8 cellular contexts compared by ENCODE assay signal in genomic region chr10:110495731-110496552, GRCh38. TPM values are rescaled to one million over a fixed set of nuclear protein-coding genes. Genes with fewer than 3 reads are reported as not detected.
DNase-seq lines count a peak whose midpoint lies in the region; ATAC-seq and TF ChIP-seq lines count a peak whose summit lies in the region.

No MANE protein-coding gene starts in this region.

- no peaks in the 10 kb centered on the region for H3K36me3 ChIP-seq in hepatocyte (replicated peaks; ENCODE audit: insufficient read depth, low read depth)
- H3K36me3 ChIP-seq in spleen: no peaks in the 10 kb centered on the region

- H3K9me3 ChIP-seq in hepatocyte (ENCODE audit: low read depth): no peaks in the 10 kb centered on the region
- H3K9me3 ChIP-seq in spleen: no peaks in the 10 kb centered on the region

- H3K27ac ChIP-seq in hepatocyte (peak overlapping the region; percentile 94), spleen (peak overlapping the region in 7 of 8 donors; percentile 88 to 95 (median 92))

- peak; percentile 22 for ATAC-seq in SK-N-SH treated with all-trans-retinoic acid at 6 μM for 48 hours

- H3K4me3 ChIP-seq in GM08714 (ENCODE audit: low read length) (peak overlapping the region; percentile 92; the same call in 1 of the 2 replicates), hepatocyte (no peak overlapping the region), spleen (peak overlapping the region; percentile 17 to 75 (median 66))

- peaks cover 16% of the 10 kb centered on the region for H3K27me3 ChIP-seq in hepatocyte
- H3K27me3 ChIP-seq in spleen (replicated peaks in 1 of 7): peaks cover 0 to 30% (median 0%) of the 10 kb centered on the region in 7 donors

- H3K9me2 ChIP-seq in hepatocyte (replicated peaks; ENCODE audit: insufficient read depth): no peaks in the 10 kb centered on the region

- peak overlapping the region; percentile 78 for H3K4me2 ChIP-seq in hepatocyte

- peaks cover 6% of the 10 kb centered on the region for H3K79me2 ChIP-seq in hepatocyte

- TF ChIP-seq CTCF in hepatocyte (IDR thresholded peaks at IDR 0.05; ENCODE audit: poor library complexity) (no peak), spleen (IDR thresholded peaks at IDR 0.05 in 8 of 11, conservative IDR thresholded peaks at IDR 0.05 in 3 of 11) (no peak)

- peak; percentile 80 for DNase-seq in amniotic epithelial cell (ENCODE audit: low read depth)
- peak; percentile 62 for DNase-seq in hepatocyte (ENCODE audit: low spot score)
- DNase-seq in spleen: peak; percentile 83
- no peak for DNase-seq in mucosa of gallbladder (ENCODE audit: low spot score)
- DNase-seq in NCI-H146 (lab: John Stamatoyannopoulos, UW): no peak
- DNase-seq in effector CD8-positive, alpha-beta T cell (lab: John Stamatoyannopoulos, UW): no peak

- H3K4me1 ChIP-seq in hepatocyte (ENCODE audit: insufficient read depth) (peaks cover 17% of the 10 kb centered on the region), spleen (peaks cover 21 to 60% (median 46%) of the 10 kb centered on the region in 6 donors)

- intact Hi-C loops in spleen (cut with DNase I; ENCODE audit: low total_unique reads): no loop called here

- TF ChIP-seq POLR2A in spleen (IDR thresholded peaks at IDR 0.05): no peak

- H4K20me1 ChIP-seq in hepatocyte (ENCODE audit: insufficient read depth, poor library complexity, severe bottlenecking): no peaks in the 10 kb centered on the region

- H2AFZ ChIP-seq in hepatocyte: no peak overlapping the region

- 44% methylated on average over 24 of the region's 25 CpGs for WGBS in hepatocyte (ENCODE audit: low lambda C conversion rate, missing lambda C conversion rate)
- WGBS in spleen, 5 donors: 55 to 69% (median 59%) methylated on average over 25 of the region's 25 CpGs

TF ChIP-seq in SK-N-SH treated with all-trans-retinoic acid at 6 μM for 48 hours, 23 proteins besides CTCF, POLR2A, EP300 and RAD21:
- no peak for TF ChIP-seq ESRRG (CRISPR knock-in tag; IDR thresholded peaks at IDR 0.05)
- peak; percentile 63; the same call in 1 of the 2 replicates for TF ChIP-seq PATZ1 (CRISPR knock-in tag; IDR thresholded peaks at IDR 0.05; ENCODE audit: borderline replicate concordance)
- no peak for TF ChIP-seq BACH2 (CRISPR knock-in tag; IDR thresholded peaks at IDR 0.05; ENCODE audit: borderline replicate concordance)
- no peak for TF ChIP-seq ZFP3 (CRISPR knock-in tag; IDR thresholded peaks at IDR 0.05)

RNA-seq across cellular contexts. Expression of gene DUSP5, which starts 1.8 kb away (rescaled TPM):
- 47.5 and 49.6 TPM in 2 replicates for total RNA-seq in hepatocyte
- 54.2 and 60.7 TPM in 2 replicates for polyA plus RNA-seq in hepatocyte
- total RNA-seq in spleen: 10 to 100 TPM; 17.2 to 71.8 (median 35.6) TPM
- 10 to 100 TPM in 2 of 3 donors, 1 to 10 TPM in 1; 9.7 to 17.2 (median 15.7) TPM for polyA plus RNA-seq in spleen
- total RNA-seq in mucosa of gallbladder: 15.9 TPM

Comparison
In these comparisons a context has a peak if more than half of its experiments do, and no peak if none do; other contexts are left out.
1. DNase-seq: peak in amniotic epithelial cell (single experiment), hepatocyte (single experiment) and spleen (single experiment); none in mucosa of gallbladder (single experiment), NCI-H146 (single experiment) and effector CD8-positive, alpha-beta T cell (single experiment).